Comparison of ENCODE assay signal across 27 cellular contexts in the genomic region with DNA sequence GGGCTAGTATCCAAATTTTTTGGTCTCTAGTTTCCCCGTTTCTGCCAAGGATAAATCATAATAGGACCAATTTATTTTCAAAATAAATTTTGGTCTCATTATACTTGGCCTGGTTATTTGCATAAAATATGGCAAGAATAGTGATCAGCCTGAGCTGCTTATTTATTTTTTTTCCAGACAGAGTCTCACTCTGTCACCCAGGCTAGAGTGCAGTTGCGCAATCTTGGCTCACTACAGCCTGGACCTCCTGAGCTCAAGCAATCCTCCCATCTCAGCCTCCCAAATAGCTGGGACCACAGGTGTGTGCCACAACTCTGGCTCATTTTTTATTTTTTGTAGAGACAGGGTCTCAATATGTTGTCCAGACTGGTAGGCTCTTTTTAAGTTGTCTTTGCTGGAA.
"Had no signal": no experiment of that assay in that cellular context is flagged by ENCODE, and none has a peak within 500 bp of the region (broad histone marks: within the 10 kb centered on the region; RNA-seq: fewer than 3 reads in every experiment).

No MANE protein-coding gene starts in this region.

- H3K27ac ChIP-seq: neural progenitor cell, ovary, parathyroid adenoma, psoas muscle, skin epidermis, spleen, suprapubic skin, testis, tibial artery, transverse colon, upper lobe of right lung, uterus had no signal

- H3K36me3 ChIP-seq: neural progenitor cell, ovary, spleen, suprapubic skin, tibial artery, transverse colon, upper lobe of right lung, uterus had no signal

- H3K27me3 ChIP-seq: neural progenitor cell, ovary, spleen, suprapubic skin, testis, tibial artery, transverse colon, upper lobe of right lung, uterus had no signal

- H3K9ac ChIP-seq: neural progenitor cell, parathyroid adenoma had no signal

- H2AFZ ChIP-seq: neural progenitor cell, parathyroid adenoma had no signal

- H3K79me2 ChIP-seq: parathyroid adenoma had no signal

- ATAC-seq: natural killer cell; psoas muscle; right cardiac atrium; sciatic nerve; stimulated activated naive CD8-positive, alpha-beta T cell treated with anti-CD3 and anti-CD28 coated beads, Interleukin-15, amount 100 ng/mL, for 72 hours; stimulated activated naive CD8-positive, alpha-beta T cell treated with anti-CD3 and anti-CD28 coated beads, Interleukin-15, Interleukin-2, amounts not matched to agents 100 U/mL and 50 U/mL, for 24 hours; upper lobe of right lung had no signal

- H3K4me2 ChIP-seq: neural progenitor cell, smooth muscle cell had no signal

- H3K4me1 ChIP-seq: neural progenitor cell, parathyroid adenoma, psoas muscle, spleen, suprapubic skin, testis, tibial artery, transverse colon, upper lobe of right lung, uterus had no signal

- DNase-seq: natural killer cell; occipital lobe; ovary; posterior cingulate gyrus; psoas muscle; right cardiac atrium; spleen; stimulated activated CD4-positive, alpha-beta T cell treated with anti-CD3 and anti-CD28 coated beads, Interleukin-12 subunit alpha, Interleukin-12 subunit beta, amount 100 ng/mL, for 4 hours; stimulated activated CD4-positive, alpha-beta T cell treated with anti-CD3 and anti-CD28 coated beads, Interleukin-1b, Interleukin-23, amount 100 ng/mL, for 48 hours; stimulated activated CD4-positive, alpha-beta T cell treated with anti-CD3 and anti-CD28 coated beads, Interleukin-4, amount 100 ng/mL, for 1 hour; stimulated activated CD4-positive, alpha-beta T cell treated with anti-CD3 and anti-CD28 coated beads, Interleukin-4, amount 100 ng/mL, for 4 hours; stimulated activated CD8-positive, alpha-beta memory T cell treated with anti-CD3 and anti-CD28 coated beads, Interleukin-4, amount 100 ng/mL, for 48 hours; stimulated activated naive CD4-positive, alpha-beta T cell; stimulated activated naive CD8-positive, alpha-beta T cell treated with anti-CD3 and anti-CD28 coated beads, Interleukin-15, amount 100 ng/mL, for 72 hours; stimulated activated naive CD8-positive, alpha-beta T cell treated with anti-CD3 and anti-CD28 coated beads, Interleukin-15, Interleukin-2, amounts not matched to agents 100 U/mL and 50 U/mL, for 24 hours; substantia nigra; testis; tibial artery; transverse colon; upper lobe of right lung; uterus had no signal

- H3K9me3 ChIP-seq: ovary, psoas muscle, suprapubic skin, testis, transverse colon, upper lobe of right lung, uterus had no signal

- H3K4me3 ChIP-seq: neural progenitor cell, ovary, psoas muscle, skin epidermis, smooth muscle cell, spleen, suprapubic skin, testis, tibial artery, transverse colon, upper lobe of right lung, uterus had no signal
